8 cellular contexts compared by ENCODE assay signal in the genomic region with DNA sequence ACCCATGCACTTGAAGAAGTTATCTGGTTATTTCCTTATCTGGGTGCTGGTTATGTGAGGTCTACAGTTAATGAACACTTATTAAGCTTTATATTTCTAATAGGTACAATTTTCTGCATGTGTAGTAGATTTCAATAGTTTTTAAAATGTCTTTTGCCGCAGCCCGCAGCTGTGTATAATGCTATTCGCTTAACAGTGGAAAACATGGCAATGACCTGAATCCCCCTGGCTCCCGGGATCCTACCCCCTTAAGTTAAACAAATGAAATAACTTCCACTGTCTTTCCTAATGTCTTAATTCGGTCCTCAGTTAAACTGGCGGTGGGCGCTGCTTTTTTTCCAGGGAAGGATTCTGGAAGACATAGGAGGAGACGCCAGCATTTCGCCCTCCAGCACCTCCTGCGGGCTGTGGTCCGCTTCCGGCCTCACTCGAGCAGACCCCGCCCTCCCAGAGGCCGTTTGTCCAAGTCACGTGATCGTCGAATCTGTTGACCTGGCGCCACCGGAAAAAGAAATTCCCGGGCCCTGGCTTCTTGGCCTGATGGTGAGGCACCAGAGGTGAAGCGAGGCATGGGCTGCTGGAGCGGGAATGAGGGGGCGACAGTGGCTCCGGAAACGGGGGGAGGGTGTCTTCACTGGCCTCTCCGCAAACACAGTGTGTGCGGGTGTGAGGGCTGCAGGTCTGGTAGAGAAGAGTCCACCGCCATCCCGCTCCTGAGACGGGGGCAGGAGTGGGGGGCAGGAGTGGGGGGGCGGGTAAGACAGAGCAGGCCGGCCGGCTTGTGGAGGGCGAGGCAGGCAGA. TPM values are rescaled to one million over a fixed set of nuclear protein-coding genes. Genes with fewer than 3 reads are reported as not detected.
A peak's percentile ranks its signal among the peaks of the same experiment; 100 is the strongest.
DNase-seq lines count a peak whose midpoint lies in the region; ATAC-seq, FAIRE-seq and TF ChIP-seq lines count a peak whose summit lies in the region.

No MANE protein-coding gene starts in this region.

- H3K4me3 ChIP-seq in keratinocyte (ENCODE audit: control insufficient read depth in 2 of 3, extremely low read depth in 1 of 3, insufficient read depth in 2 of 3, low read depth in 1 of 3, low read length in 3 of 3) = peak overlapping the region; percentile 50 to 72 (median 68)

- H3K36me3 ChIP-seq in keratinocyte (ENCODE audit: control insufficient read depth in 2 of 2, extremely low read depth in 1 of 2, insufficient read depth in 2 of 2, low read length in 2 of 2) = no peaks in the 10 kb centered on the region

- no peaks in the 10 kb centered on the region for H3K79me2 ChIP-seq in keratinocyte (ENCODE audit: control insufficient read depth, insufficient read depth, low read length)

- H3K27ac ChIP-seq in keratinocyte (ENCODE audit: control insufficient read depth, insufficient read depth, low read length) = peak overlapping the region; percentile 58

- peak in 1 of 3 experiments; percentile 34 for TF ChIP-seq CTCF in keratinocyte (optimal IDR thresholded peaks at IDR 0.05 in 1 of 3, IDR thresholded peaks at IDR 0.05 in 1 of 3, conservative IDR thresholded peaks at IDR 0.05 in 1 of 3; ENCODE audit: extremely low read depth in 1 of 3, insufficient read depth in 2 of 3, low read length in 3 of 3)

- no peaks in the 10 kb centered on the region for H3K9me3 ChIP-seq in keratinocyte (ENCODE audit: control insufficient read depth, low read depth, low read length)

- no peaks in the 10 kb centered on the region for H3K9me1 ChIP-seq in keratinocyte (ENCODE audit: control insufficient read depth, extremely low read depth, insufficient read depth, low read length)

- 0 out of 2 replicates have a peak, but pooled peaks have one; percentile 18 for TF ChIP-seq POLR2A in GM12891 (IDR thresholded peaks at IDR 0.05; ENCODE audit: low read depth, low read length)

- no peaks in the 10 kb centered on the region for H4K20me1 ChIP-seq in keratinocyte (ENCODE audit: control insufficient read depth, extremely low read depth, insufficient read depth, low read length)

- DNase-seq in GM12891 (ENCODE audit: insufficient read length, low spot score) = peak; percentile 80
- peak; percentile 89 for DNase-seq in NCI-H2196 (lab: John Stamatoyannopoulos, UW; ENCODE audit: unreplicated experiment)
- peak; percentile 22 for DNase-seq in activated CD4-positive, CD25-positive, alpha-beta regulatory T cell treated with anti-CD3 and anti-CD28 coated beads, Interleukin-2, amount 50 U/mL, for 16 hours (ENCODE audit: low read depth, low spot score)
- peak; percentile 91 for DNase-seq in cerebellum (ENCODE audit: low spot score)
- peak; percentile 30 for DNase-seq in keratinocyte (ENCODE audit: low read depth, low spot score)
- peak; percentile 36 to 69 (median 60) for DNase-seq in stimulated activated CD4-positive, alpha-beta T cell treated with anti-CD3 and anti-CD28 coated beads, Interleukin-12 subunit alpha, Interleukin-12 subunit beta, amount 100 ng/mL, for 48 hours (ENCODE audit: low read depth in 2 of 3, low spot score in 1 of 3)

- peak overlapping the region; percentile 82 for H3K4me2 ChIP-seq in keratinocyte (ENCODE audit: control insufficient read depth, extremely low read depth, insufficient read depth, low read depth, low read length)

- H3K4me1 ChIP-seq in keratinocyte (ENCODE audit: control insufficient read depth, extremely low read depth, insufficient read depth, low read length) = peaks cover 5% of the 10 kb centered on the region

- H3K27me3 ChIP-seq in keratinocyte (ENCODE audit: control insufficient read depth, extremely low read depth, insufficient read depth, low read length) = no peaks in the 10 kb centered on the region

- dilution Hi-C loops in keratinocyte (cut with MboI; ENCODE audit: extremely low pct_ligation_motif_present, low sequenced_read_pairs) = no loop called here

- H2AFZ ChIP-seq in keratinocyte (ENCODE audit: control insufficient read depth, low read length) = peak overlapping the region; percentile 98

- H3K9ac ChIP-seq in keratinocyte (ENCODE audit: control insufficient read depth, extremely low read depth, insufficient read depth, low read length) = peak overlapping the region; percentile 71

- ATAC-seq in HG03064 (IDR thresholded peaks at IDR 0.05; ENCODE audit: low read depth, unreplicated experiment) (peak; percentile 90), HG02623 (IDR thresholded peaks at IDR 0.05; ENCODE audit: unreplicated experiment) (no peak)

- peak; percentile 89 for FAIRE-seq in GM12891 (lab: Jason Lieb, UNC)
- FAIRE-seq in keratinocyte (lab: Jason Lieb, UNC) = peak; percentile 41

TF ChIP-seq in GM12891, 5 proteins besides CTCF, POLR2A, EP300 and RAD21:
- TF ChIP-seq POLR2AphosphoS5 (IDR thresholded peaks at IDR 0.05; ENCODE audit: low read depth, low read length) = no peak
- TF ChIP-seq TAF1 (IDR thresholded peaks at IDR 0.05; ENCODE audit: low read depth, low read length) = 0 out of 2 replicates have a peak, but pooled peaks have one; percentile 26

RNA-seq across cellular contexts. Expression of a gene that starts 45.6 kb away (rescaled TPM):
- polyA plus RNA-seq in GM12891 (2012; ENCODE audit: low read depth, missing spikeins) = 0.67 TPM
- 9.6 TPM for total RNA-seq in cerebellum
- polyA plus RNA-seq in keratinocyte = 0.67 to 1.9 TPM (median 1.7 TPM) in 3 replicates
- polyA plus RNA-seq in keratinocyte (2011; ENCODE audit: low read depth) = 0.31 TPM
- 0.16 and 0.49 TPM in 2 replicates for polyA plus RNA-seq in keratinocyte (2011; cell fraction: cytosol; rRNA removed)
- 2.5 and 5.0 TPM in 2 replicates for polyA plus RNA-seq in keratinocyte (2011; cell fraction: nucleus; rRNA removed)
- polyA plus RNA-seq in keratinocyte (2012; ENCODE audit: low replicate concordance) = 1.7 and 5.4 TPM in 2 replicates
- polyA minus RNA-seq in keratinocyte = 3.2 to 15.0 TPM (median 4.5 TPM) in 3 replicates
- 2.5 TPM for polyA minus RNA-seq in keratinocyte (2011; cell fraction: cytosol; rRNA and poly(A)+ RNA removed)
- 8.4 and 12.3 TPM in 2 replicates for polyA minus RNA-seq in keratinocyte (2011; cell fraction: nucleus; rRNA and poly(A)+ RNA removed)

Comparison
In these comparisons a context has a peak if more than half of its experiments do, and no peak if none do; other contexts are left out.
1. DNase-seq: peak in every context shown above with its lines; median percentile 91 in cerebellum; 89 in NCI-H2196; 80 in GM12891; 60 in stimulated activated CD4-positive, alpha-beta T cell treated with anti-CD3 and anti-CD28 coated beads, Interleukin-12 subunit alpha, Interleukin-12 subunit beta, amount 100 ng/mL, for 48 hours; 30 in keratinocyte; 22 in activated CD4-positive, CD25-positive, alpha-beta regulatory T cell treated with anti-CD3 and anti-CD28 coated beads, Interleukin-2, amount 50 U/mL, for 16 hours.